Comparison of ENCODE assay signal across 33 cellular contexts in the genomic region with DNA sequence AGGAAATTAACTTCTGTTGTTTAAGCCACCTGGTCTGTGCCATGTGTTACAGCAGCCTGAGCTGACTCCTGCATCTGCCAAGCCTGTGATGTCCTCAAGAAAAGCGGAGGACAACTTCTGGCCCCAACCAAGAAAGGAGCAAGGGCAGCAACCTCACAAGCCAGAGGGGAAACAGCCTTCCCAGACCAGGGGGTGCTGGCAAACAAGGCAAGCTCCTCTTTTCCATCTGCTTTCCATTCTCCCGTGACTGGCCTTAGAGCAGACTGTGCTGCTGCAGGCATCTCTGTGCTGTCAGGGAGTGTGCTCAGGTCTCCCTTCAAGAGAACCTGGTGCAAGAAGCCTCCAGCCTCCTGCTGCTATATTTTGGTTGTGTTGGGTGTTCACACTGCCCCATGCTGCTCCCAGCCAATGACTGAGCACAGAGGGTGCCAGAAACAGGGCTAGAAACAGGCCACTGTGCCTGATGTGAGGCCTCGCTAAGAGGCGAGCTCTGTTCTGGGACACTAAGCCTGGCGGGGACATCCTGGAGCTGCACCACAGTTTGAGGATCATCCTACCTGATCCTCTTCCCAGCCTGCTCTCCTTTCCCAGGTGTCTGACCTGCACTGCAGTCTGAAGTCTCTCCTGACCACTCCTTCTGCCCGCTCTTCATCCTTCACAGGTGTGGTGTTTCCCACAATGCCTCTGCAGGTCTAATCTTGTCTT. TPM values are rescaled to one million over a fixed set of nuclear protein-coding genes. Genes with fewer than 3 reads are reported as not detected.
"Had no signal": no experiment of that assay in that cellular context is flagged by ENCODE, and none has a peak within 500 bp of the region (broad histone marks: within the 10 kb centered on the region; RNA-seq: fewer than 3 reads in every experiment).

No MANE protein-coding gene starts in this region.

- H3K27ac ChIP-seq: gastrocnemius medialis, left lung, neural progenitor cell, ovary, psoas muscle, sigmoid colon, testis, tibial artery had no signal

- ATAC-seq: gastrocnemius medialis; left lung; mucosa of descending colon; psoas muscle; right cardiac atrium; stimulated activated memory B cell treated with anti-CD40 and anti-IgM and Interleukin-4, amounts not matched to agents 10 μg/mL and 1 μg/mL and 100 μg/mL, for 72 hours; stimulated activated naive CD8-positive, alpha-beta T cell treated with anti-CD3 and anti-CD28 coated beads, Interleukin-15, Interleukin-2, amounts not matched to agents 100 U/mL and 50 U/mL, for 24 hours had no signal

- H3K27ac Mint-ChIP-seq: dendritic cell treated with granulocyte-macrophage colony-stimulating factor and Interleukin-4, amounts not matched to agents 40 ng/mL and 50 ng/mL, for 4 days; mesothelial cell of epicardium; naive B cell; nephron; neural progenitor cell; stimulated activated memory B cell treated with anti-CD40 and anti-IgM and Interleukin-4, amounts not matched to agents 10 μg/mL and 1 μg/mL and 100 μg/mL, for 72 hours; type B pancreatic cell had no signal

- H3K9me3 ChIP-seq: gastrocnemius medialis, left lung, mucosa of descending colon, ovary, psoas muscle, sigmoid colon, testis, tibial artery had no signal

- H3K36me3 Mint-ChIP-seq: mesothelial cell of epicardium; neural progenitor cell; stimulated activated memory B cell treated with anti-CD40 and anti-IgM and Interleukin-4, amounts not matched to agents 10 μg/mL and 1 μg/mL and 100 μg/mL, for 72 hours; type B pancreatic cell had no signal

- H3K4me3 ChIP-seq: gastrocnemius medialis, left lung, mucosa of descending colon, neural progenitor cell, ovary, psoas muscle, sigmoid colon, testis, tibial artery had no signal

- H3K36me3 ChIP-seq: gastrocnemius medialis, left lung, neural progenitor cell, ovary, sigmoid colon, tibial artery had no signal

- H3K4me3 Mint-ChIP-seq: dendritic cell treated with granulocyte-macrophage colony-stimulating factor and Interleukin-4, amounts not matched to agents 40 ng/mL and 50 ng/mL, for 4 days; mesothelial cell of epicardium; naive B cell; nephron; neural progenitor cell; stimulated activated memory B cell treated with anti-CD40 and anti-IgM and Interleukin-4, amounts not matched to agents 10 μg/mL and 1 μg/mL and 100 μg/mL, for 72 hours; type B pancreatic cell had no signal

- H3K9me3 Mint-ChIP-seq: dendritic cell treated with granulocyte-macrophage colony-stimulating factor and Interleukin-4, amounts not matched to agents 40 ng/mL and 50 ng/mL, for 4 days; mesothelial cell of epicardium; nephron; stimulated activated memory B cell treated with anti-CD40 and anti-IgM and Interleukin-4, amounts not matched to agents 10 μg/mL and 1 μg/mL and 100 μg/mL, for 72 hours; type B pancreatic cell had no signal

- H3K27me3 ChIP-seq: ovary, sigmoid colon, testis had no signal

- DNase-seq: cerebellar nuclear complex; effector memory CD4-positive, alpha-beta T cell; foreskin fibroblast; gastrocnemius medialis; kidney; left lung; mesenchymal stem cell; mucosa of descending colon; naive B cell; nucleus accumbens; ovary; posterior cingulate gyrus; psoas muscle; right cardiac atrium; sigmoid colon; stimulated activated CD4-positive, alpha-beta T cell treated with anti-CD3 and anti-CD28 coated beads, Interleukin-2, amount 100 ng/mL, for 24 hours; stimulated activated CD4-positive, alpha-beta T cell treated with anti-CD3 and anti-CD28 coated beads, Interleukin-4, amount 100 ng/mL, for 24 hours; stimulated activated naive CD8-positive, alpha-beta T cell treated with anti-CD3 and anti-CD28 coated beads, Interleukin-15, Interleukin-2, amounts not matched to agents 100 U/mL and 50 U/mL, for 24 hours; substantia nigra; testis; tibial artery had no signal

- H3K4me1 Mint-ChIP-seq: stimulated activated memory B cell treated with anti-CD40 and anti-IgM and Interleukin-4, amounts not matched to agents 10 μg/mL and 1 μg/mL and 100 μg/mL, for 72 hours had no signal

- H3K4me1 ChIP-seq: gastrocnemius medialis, left lung, neural progenitor cell, psoas muscle, testis, tibial artery had no signal

RNA-seq across cellular contexts. Expression of gene SLAMF9, which starts 27.5 kb away (rescaled TPM):
- total RNA-seq: gastrocnemius medialis, glomerular endothelial cell, kidney, left lung, lower leg skin, lung microvascular endothelial cell, mesothelial cell of epicardium, mucosa of descending colon, ovary, psoas muscle, renal cortical epithelial cell, right cardiac atrium, sigmoid colon, skeletal muscle tissue, urinary bladder had no signal

RNA-seq across cellular contexts. Expression of gene IGSF9, which starts 36.1 kb away (rescaled TPM):
- total RNA-seq: lung microvascular endothelial cell, psoas muscle, renal cortical epithelial cell had no signal
